ENCODE assay signal across 1 cellular context in the genomic region with DNA sequence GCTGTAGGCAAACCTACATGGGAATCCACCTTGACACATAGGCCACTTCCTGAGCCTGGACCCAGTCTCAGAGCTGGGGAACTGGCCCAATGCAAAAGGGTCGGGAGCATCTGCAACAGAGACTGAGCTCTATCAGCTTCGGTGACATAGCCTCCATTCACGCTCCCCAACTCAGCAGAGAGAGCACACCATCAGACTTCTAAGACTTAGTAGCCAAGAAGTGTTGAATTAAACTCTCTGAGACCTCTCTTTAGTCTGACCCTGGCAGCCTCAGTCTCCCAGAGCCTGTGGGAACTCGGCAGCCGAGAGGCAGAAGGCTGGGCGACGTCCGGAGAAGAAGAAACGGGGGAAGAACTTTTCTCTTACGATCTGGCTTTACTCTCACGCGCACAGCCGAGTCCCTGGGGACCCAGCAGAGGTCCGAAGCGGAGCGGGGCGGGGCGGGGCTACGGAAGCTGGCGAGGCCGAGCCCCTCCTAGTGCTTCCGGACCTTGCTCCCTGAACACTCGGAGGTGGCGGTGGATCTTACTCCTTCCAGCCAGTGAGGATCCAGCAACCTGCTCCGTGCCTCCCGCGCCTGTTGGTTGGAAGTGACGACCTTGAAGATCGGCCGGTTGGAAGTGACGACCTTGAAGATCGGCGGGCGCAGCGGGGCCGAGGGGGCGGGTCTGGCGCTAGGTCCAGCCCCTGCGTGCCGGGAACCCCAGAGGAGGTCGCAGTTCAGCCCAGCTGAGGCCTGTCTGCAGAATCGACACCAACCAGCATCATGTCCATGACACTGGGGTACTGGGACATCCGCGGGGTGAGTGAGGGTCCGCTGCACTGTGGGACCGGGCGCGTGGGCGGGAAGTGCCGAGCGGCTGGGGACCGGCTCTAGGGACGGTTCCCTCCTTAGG.
TF ChIP-seq lines count a peak whose summit lies in the region.

Gene GSTM4 (plus strand): TSS at position 476 of the 896 bp plus-strand sequence. CDS start 291 bp downstream, at position 767.

TF ChIP-seq in GM12878, 131 proteins besides CTCF, POLR2A, EP300 and RAD21 (continued from another document):
- TF ChIP-seq, protein P1, sequence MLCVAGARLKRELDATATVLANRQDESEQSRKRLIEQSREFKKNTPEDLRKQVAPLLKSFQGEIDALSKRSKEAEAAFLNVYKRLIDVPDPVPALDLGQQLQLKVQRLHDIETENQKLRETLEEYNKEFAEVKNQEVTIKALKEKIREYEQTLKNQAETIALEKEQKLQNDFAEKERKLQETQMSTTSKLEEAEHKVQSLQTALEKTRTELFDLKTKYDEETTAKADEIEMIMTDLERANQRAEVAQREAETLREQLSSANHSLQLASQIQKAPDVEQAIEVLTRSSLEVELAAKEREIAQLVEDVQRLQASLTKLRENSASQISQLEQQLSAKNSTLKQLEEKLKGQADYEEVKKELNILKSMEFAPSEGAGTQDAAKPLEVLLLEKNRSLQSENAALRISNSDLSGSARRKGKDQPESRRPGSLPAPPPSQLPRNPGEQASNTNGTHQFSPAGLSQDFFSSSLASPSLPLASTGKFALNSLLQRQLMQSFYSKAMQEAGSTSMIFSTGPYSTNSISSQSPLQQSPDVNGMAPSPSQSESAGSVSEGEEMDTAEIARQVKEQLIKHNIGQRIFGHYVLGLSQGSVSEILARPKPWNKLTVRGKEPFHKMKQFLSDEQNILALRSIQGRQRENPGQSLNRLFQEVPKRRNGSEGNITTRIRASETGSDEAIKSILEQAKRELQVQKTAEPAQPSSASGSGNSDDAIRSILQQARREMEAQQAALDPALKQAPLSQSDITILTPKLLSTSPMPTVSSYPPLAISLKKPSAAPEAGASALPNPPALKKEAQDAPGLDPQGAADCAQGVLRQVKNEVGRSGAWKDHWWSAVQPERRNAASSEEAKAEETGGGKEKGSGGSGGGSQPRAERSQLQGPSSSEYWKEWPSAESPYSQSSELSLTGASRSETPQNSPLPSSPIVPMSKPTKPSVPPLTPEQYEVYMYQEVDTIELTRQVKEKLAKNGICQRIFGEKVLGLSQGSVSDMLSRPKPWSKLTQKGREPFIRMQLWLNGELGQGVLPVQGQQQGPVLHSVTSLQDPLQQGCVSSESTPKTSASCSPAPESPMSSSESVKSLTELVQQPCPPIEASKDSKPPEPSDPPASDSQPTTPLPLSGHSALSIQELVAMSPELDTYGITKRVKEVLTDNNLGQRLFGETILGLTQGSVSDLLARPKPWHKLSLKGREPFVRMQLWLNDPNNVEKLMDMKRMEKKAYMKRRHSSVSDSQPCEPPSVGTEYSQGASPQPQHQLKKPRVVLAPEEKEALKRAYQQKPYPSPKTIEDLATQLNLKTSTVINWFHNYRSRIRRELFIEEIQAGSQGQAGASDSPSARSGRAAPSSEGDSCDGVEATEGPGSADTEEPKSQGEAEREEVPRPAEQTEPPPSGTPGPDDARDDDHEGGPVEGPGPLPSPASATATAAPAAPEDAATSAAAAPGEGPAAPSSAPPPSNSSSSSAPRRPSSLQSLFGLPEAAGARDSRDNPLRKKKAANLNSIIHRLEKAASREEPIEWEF (IDR thresholded peaks at IDR 0.05; ENCODE audit: insufficient replicate concordance, low read depth, low read length) = no peak
- TF ChIP-seq IKZF1 (conservative IDR thresholded peaks at IDR 0.05) (peak; percentile 78), MYC (IDR thresholded peaks at IDR 0.05; ENCODE audit: insufficient read depth, insufficient read length, insufficient replicate concordance, low read length, severe bottlenecking) (peak; percentile 23), GATAD2B (conservative IDR thresholded peaks at IDR 0.05; ENCODE audit: low read depth) (peak; percentile 79)
